Comparison of ENCODE assay signal across 8 cellular contexts in genomic region chr3:43105224-43105596, GRCh38. TPM values are rescaled to one million over a fixed set of nuclear protein-coding genes. Genes with fewer than 3 reads are reported as not detected.
A peak's percentile ranks its signal among the peaks of the same experiment; 100 is the strongest.
DNase-seq lines count a peak whose midpoint lies in the region; ATAC-seq and TF ChIP-seq lines count a peak whose summit lies in the region.

No MANE protein-coding gene starts in this region.

- no peaks in the 10 kb centered on the region for H3K36me3 ChIP-seq in ACC112 (ENCODE audit: insufficient read depth, low read length)
- H3K36me3 ChIP-seq in mammary epithelial cell (ENCODE audit: insufficient read depth, low read length), result no peaks in the 10 kb centered on the region
- H3K36me3 ChIP-seq in thymus (ENCODE audit: control insufficient read depth, insufficient read depth), result no peaks in the 10 kb centered on the region

- ATAC-seq in GM21723 (IDR thresholded peaks at IDR 0.05; ENCODE audit: unreplicated experiment), result no peak

- peaks cover 4% of the 10 kb centered on the region for H3K9me3 Mint-ChIP-seq in mesothelial cell of epicardium

- no TSS peak for BruUV-seq in mammary epithelial cell (replicated peaks; lab: Mats Ljungman, UMichigan)

- H3K9me3 ChIP-seq in mammary epithelial cell (replicated peaks; ENCODE audit: insufficient read depth, low read length) (no peaks in the 10 kb centered on the region), thymus (ENCODE audit: control insufficient read depth) (peaks cover 1% of the 10 kb centered on the region)

- WGBS in mammary epithelial cell (ENCODE audit: low coverage, missing lambda C conversion rate), result 0% methylated on average over 5 of the region's 19 CpGs
- WGBS in thymus, result 47% methylated on average over 19 of the region's 19 CpGs

- no peak overlapping the region for H3K27ac ChIP-seq in ACC112 (ENCODE audit: low read depth, low read length)
- H3K27ac ChIP-seq in mammary epithelial cell (ENCODE audit: insufficient read depth, low read depth, low read length), result no peak overlapping the region
- no peak overlapping the region for H3K27ac ChIP-seq in thymus (ENCODE audit: low read depth)

- dilution Hi-C loops in mammary epithelial cell (cut with HindIII; ENCODE audit: low sequenced_read_pairs), result loop anchor here (10.0 kb wide), 1 partner anchor 100 kb away; no protein-coding TSS in a partner anchor

- H3K79me2 ChIP-seq in ACC112 (ENCODE audit: control insufficient read depth, insufficient read depth, low read length, unreplicated experiment) (peaks cover 5% of the 10 kb centered on the region), mammary epithelial cell (ENCODE audit: insufficient read depth, low read length) (peaks cover 18% of the 10 kb centered on the region)

- CTCF ChIA-PET in mammary epithelial cell (lab: Charles Lee; ENCODE audit: low non-redundant PET), result no interaction called here

- intact Hi-C loops in mammary epithelial cell (cut with micrococcal nuclease), result no loop called here

- no peak overlapping the region for H3K9ac ChIP-seq in mammary epithelial cell (ENCODE audit: insufficient read depth, low read length)

- in situ Hi-C loops in mammary epithelial cell (cut with MboI; ENCODE audit: low sequenced_read_pairs in 2 of 2), result no loop called here

- peaks cover 10% of the 10 kb centered on the region for H3K4me1 Mint-ChIP-seq in mesothelial cell of epicardium

- H3K27ac Mint-ChIP-seq in mesothelial cell of epicardium, result no peak overlapping the region

- no peak for TF ChIP-seq CTCF in mammary epithelial cell (conservative IDR thresholded peaks at IDR 0.05 in 1 of 2, IDR thresholded peaks at IDR 0.05 in 1 of 2; ENCODE audit: extremely low read depth in 1 of 2, insufficient read depth in 1 of 2, low read depth in 1 of 2, low read length in 2 of 2)
- TF ChIP-seq CTCF in mesothelial cell of epicardium (IDR thresholded peaks at IDR 0.05; ENCODE audit: unreplicated experiment), result no peak

- H3K4me2 ChIP-seq in mammary epithelial cell (ENCODE audit: insufficient read depth, low read depth, low read length), result peak overlapping the region; percentile 92

- H2AFZ ChIP-seq in ACC112 (ENCODE audit: low read length, unreplicated experiment), result peak overlapping the region; percentile 5
- peak overlapping the region; percentile 97 for H2AFZ ChIP-seq in mammary epithelial cell (ENCODE audit: low read depth, low read length)

- DNase-seq in NCI-H345 treated with DMSO at 0.1 percent for 48 hours (lab: John Stamatoyannopoulos, UW; ENCODE audit: unreplicated experiment), result peak; percentile 9
- DNase-seq in mammary epithelial cell, result no peak
- no peak for DNase-seq in mesothelial cell of epicardium (ENCODE audit: low spot score in 2 of 2, unreplicated experiment in 2 of 2)
- no peak for DNase-seq in DMS79 treated with DMSO at 0.1 percent for 48 hours (lab: John Stamatoyannopoulos, UW)
- no peak for DNase-seq in middle frontal gyrus (ENCODE audit: extremely low spot score, low spot score)

- H3K4me3 ChIP-seq in ACC112 (ENCODE audit: low read depth, low read length) (peak overlapping the region; percentile 99), mammary epithelial cell (replicated peaks in 1 of 3; ENCODE audit: insufficient read depth in 1 of 3, low read depth in 2 of 3, low read length in 3 of 3) (peak overlapping the region; percentile 14 to 86 (median 74)), thymus (ENCODE audit: low read length) (peak overlapping the region; percentile 84)

- H3K27me3 ChIP-seq in ACC112 (ENCODE audit: insufficient read depth, low read length) (no peaks in the 10 kb centered on the region), mammary epithelial cell (ENCODE audit: insufficient read depth, low read length) (no peaks in the 10 kb centered on the region), thymus (ENCODE audit: control insufficient read depth, insufficient read depth) (no peaks in the 10 kb centered on the region)

- H3K27me3 Mint-ChIP-seq in mesothelial cell of epicardium (ENCODE audit: low read depth), result peaks cover 22% of the 10 kb centered on the region

- no peaks in the 10 kb centered on the region for H4K20me1 ChIP-seq in mammary epithelial cell (ENCODE audit: insufficient read depth, low read length)

- H3K4me1 ChIP-seq in ACC112 (ENCODE audit: control insufficient read depth, insufficient read depth, low read length, unreplicated experiment) (peaks cover 3% of the 10 kb centered on the region), mammary epithelial cell (ENCODE audit: insufficient read depth, low read length) (peaks cover 6% of the 10 kb centered on the region), thymus (ENCODE audit: control insufficient read depth, insufficient read depth, low read length) (peaks cover 10% of the 10 kb centered on the region)

- H3K36me3 Mint-ChIP-seq in mesothelial cell of epicardium, result no peaks in the 10 kb centered on the region

- peak overlapping the region; percentile 68 for H3K4me3 Mint-ChIP-seq in mesothelial cell of epicardium

RNA-seq across cellular contexts. Expression of gene POMGNT2, which starts 0.7 kb away (rescaled TPM):
- total RNA-seq in mammary epithelial cell, result 10 to 100 TPM; 10.3 to 11.2 TPM
- 23.4 TPM for polyA plus RNA-seq in mammary epithelial cell
- 22.4 TPM for polyA minus RNA-seq in mammary epithelial cell
- total RNA-seq in mesothelial cell of epicardium, result 18.6 to 20.5 TPM (median 19.2 TPM) in 3 replicates
- polyA plus RNA-seq in thymus, result 4.5 TPM
